ENCODE assay signal across 8 cellular contexts in the genomic region with DNA sequence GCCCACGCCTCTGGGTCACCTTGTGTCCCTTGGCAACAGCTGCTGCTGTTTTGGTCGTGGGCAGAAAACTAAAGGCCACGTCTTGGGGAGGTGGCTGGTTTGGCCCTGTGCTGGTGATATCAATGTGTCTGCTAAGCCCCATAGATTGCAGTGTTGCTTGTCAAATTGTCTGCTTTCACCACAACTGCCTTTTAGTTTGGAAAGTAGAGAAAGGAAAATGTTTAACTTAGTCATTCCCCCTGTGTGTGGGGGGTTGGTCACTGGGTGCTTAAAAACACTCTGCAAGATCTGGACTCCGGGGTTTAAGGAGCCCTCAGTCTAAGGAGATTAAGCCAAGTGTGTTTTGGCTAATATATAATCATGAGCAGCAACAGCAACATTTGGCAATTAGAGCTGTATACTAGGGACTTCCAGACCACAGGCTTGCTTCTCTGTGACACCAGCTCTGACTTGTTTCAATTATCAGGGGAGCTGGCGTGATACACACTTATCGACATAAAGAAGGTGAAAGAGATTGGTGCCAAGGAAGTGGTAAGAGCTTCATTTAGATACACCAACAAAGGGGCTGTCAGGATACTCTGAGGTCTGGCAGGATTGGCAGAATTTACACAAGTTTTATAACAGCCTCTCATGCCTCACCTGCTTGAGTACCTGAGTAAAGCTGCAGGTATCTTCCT. TPM values are rescaled to one million over a fixed set of nuclear protein-coding genes. Genes with fewer than 3 reads are reported as not detected.
A peak's percentile ranks its signal among the peaks of the same experiment; 100 is the strongest.
DNase-seq lines count a peak whose midpoint lies in the region; ATAC-seq, FAIRE-seq and TF ChIP-seq lines count a peak whose summit lies in the region.

No MANE protein-coding gene starts in this region.

- H3K27ac ChIP-seq in A673 (ENCODE audit: low read depth, low read length, poor library complexity, severe bottlenecking) (peak overlapping the region; percentile 39), mucosa of rectum (ENCODE audit: low read depth in 2 of 2, low read length in 2 of 2) (peak overlapping the region in 1 of 2 donors; percentile 91)

- no peaks in the 10 kb centered on the region for H3K27me3 Mint-ChIP-seq in IgD-negative memory B cell

- H3K4me3 Mint-ChIP-seq in IgD-negative memory B cell = peak overlapping the region; percentile 87 to 99 (median 97)

- H3K4me1 ChIP-seq in A673 (ENCODE audit: insufficient read depth, low read length, poor library complexity, severe bottlenecking) (peaks cover 31% of the 10 kb centered on the region), mucosa of rectum (ENCODE audit: control insufficient read depth in 2 of 2, insufficient read depth in 2 of 2, low read length in 2 of 2) (peaks cover 37 to 39% of the 10 kb centered on the region in 2 donors)

- H3K27ac Mint-ChIP-seq in IgD-negative memory B cell = peak overlapping the region; percentile 29 to 96 (median 67)

- H3K9ac ChIP-seq in mucosa of rectum (ENCODE audit: low read depth in 1 of 2, low read length in 2 of 2) = peak overlapping the region in 1 of 2 donors; percentile 90

- in situ Hi-C loops in astrocyte of the cerebellum (cut with HindIII; ENCODE audit: low sequenced_read_pairs) = no loop called here

- BruUV-seq in A673 (replicated peaks; lab: Mats Ljungman, UMichigan) = no TSS peak

- no peak for TF ChIP-seq CTCF in A673 (conservative IDR thresholded peaks at IDR 0.05; ENCODE audit: low read depth, low read length)
- no peak for TF ChIP-seq CTCF in astrocyte of the cerebellum (IDR thresholded peaks at IDR 0.05; ENCODE audit: low read depth, low read length, missing control alignments)

- H3K36me3 ChIP-seq in A673 (ENCODE audit: insufficient read depth, low read length, poor library complexity, severe bottlenecking) (no peaks in the 10 kb centered on the region), mucosa of rectum (ENCODE audit: control insufficient read depth in 2 of 2, insufficient read depth in 2 of 2, low read length in 2 of 2) (peaks cover 0 to 6% of the 10 kb centered on the region in 2 donors)

- H3K27me3 ChIP-seq in A673 (replicated peaks; ENCODE audit: insufficient read depth, low read depth, low read length, poor library complexity) = no peaks in the 10 kb centered on the region
- no peaks in the 10 kb centered on the region for H3K27me3 ChIP-seq in mucosa of rectum (ENCODE audit: control insufficient read depth in 2 of 2, insufficient read depth in 2 of 2, low read length in 2 of 2)

- intact Hi-C loops in A673 (cut with micrococcal nuclease; ENCODE audit: unreplicated experiment) = loop anchor here (10.0 kb wide), 1 partner anchor 114 kb away; no protein-coding TSS in a partner anchor

- H3K4me3 ChIP-seq in A673 (ENCODE audit: low read depth, low read length, poor library complexity, severe bottlenecking) (peak overlapping the region; percentile 98), astrocyte of the cerebellum (ENCODE audit: low read depth, low read length) (peak overlapping the region; percentile 99), mucosa of rectum (ENCODE audit: low read length in 2 of 2) (peak overlapping the region; percentile 9 to 90)

- no peak for FAIRE-seq in frontal cortex (lab: Jason Lieb, UNC)

- peaks cover 44 to 54% (median 49%) of the 10 kb centered on the region in 3 donors for H3K4me1 Mint-ChIP-seq in IgD-negative memory B cell

- CTCF ChIA-PET in A673 (lab: Charles Lee) = no interaction called here

- H3K9me3 Mint-ChIP-seq in IgD-negative memory B cell = no peaks in the 10 kb centered on the region

- POLR2A ChIA-PET in A673 (lab: Charles Lee; ENCODE audit: low non-redundant PET) = no interaction called here

- no peaks in the 10 kb centered on the region for H3K9me3 ChIP-seq in A673 (ENCODE audit: low read depth, low read length, poor library complexity, severe bottlenecking)
- H3K9me3 ChIP-seq in mucosa of rectum (ENCODE audit: control insufficient read depth in 2 of 2, low read length in 2 of 2) = no peaks in the 10 kb centered on the region

- peaks cover 5% of the 10 kb centered on the region for H3K36me3 Mint-ChIP-seq in IgD-negative memory B cell

- ATAC-seq in GM21515 (IDR thresholded peaks at IDR 0.05; ENCODE audit: unreplicated experiment) (no peak), GM21367 (IDR thresholded peaks at IDR 0.05; ENCODE audit: unreplicated experiment) (no peak)

- DNase-seq in A673 (ENCODE audit: low spot score) (no peak), astrocyte of the cerebellum (ENCODE audit: low read depth) (no peak), frontal cortex (ENCODE audit: low spot score in 2 of 2) (no peak)
- no peak for DNase-seq in stimulated activated CD4-positive, alpha-beta T cell treated with anti-CD3 and anti-CD28 coated beads, Interleukin-12 subunit alpha, Interleukin-12 subunit beta, amount 100 ng/mL, for 4 hours

RNA-seq across cellular contexts. Expression of a gene that starts 3.5 kb away (rescaled TPM):
- total RNA-seq in A673 (2021) (31.0 and 43.0 TPM in 2 replicates), frontal cortex (2.0 TPM)
- polyA plus RNA-seq in IgD-negative memory B cell = 32.4 TPM

Comparison
In these comparisons a context has a peak if more than half of its experiments do, and no peak if none do; other contexts are left out.
1. RNA of a gene that starts 3.5 kb away (total RNA-seq): 31.0 to 43.0 TPM in A673; 2.0 TPM in frontal cortex (single experiment); every median in the first group is over 10 times any median in the second.
2. Peak in every context shown above with its lines, with median percentiles within 50 percentile points of each other: H3K4me3 ChIP-seq.